Comparison of ENCODE assay signal across 28 cellular contexts in genomic region chr4:143095447-143095846, GRCh38.
"Had no signal": no experiment of that assay in that cellular context is flagged by ENCODE, and none has a peak within 500 bp of the region (broad histone marks: within the 10 kb centered on the region; RNA-seq: fewer than 3 reads in every experiment).

No MANE protein-coding gene starts in this region.

- ATAC-seq: activated CD4-positive, alpha-beta T cell treated with anti-CD3 and anti-CD28 coated beads for 36 hours; activated T-helper 17 cell treated with anti-CD3 and anti-CD28 coated beads, Interleukin-2, amount 50 U/mL, for 72 hours; PC-3; SK-N-SH treated with all-trans-retinoic acid at 6 μM for 48 hours had no signal

- DNase-seq: activated CD4-positive, alpha-beta memory T cell treated with anti-CD3 and anti-CD28 coated beads, Interleukin-2, amount 10 ng/mL, durations not matched to agents 7 days and 5 days; activated CD4-positive, alpha-beta T cell treated with anti-CD3 and anti-CD28 coated beads for 36 hours; activated CD4-positive, alpha-beta T cell treated with anti-CD3 and anti-CD28 coated beads, Interleukin-2, amount 50 U/mL, for 1 hour; activated gamma-delta T cell; activated naive CD4-positive, alpha-beta T cell treated with anti-CD3 and anti-CD28 coated beads, Interleukin-2, amount 50 U/mL, for 16 hours; activated naive CD8-positive, alpha-beta T cell treated with anti-CD3 and anti-CD28 coated beads, Interleukin-2, amount 10 ng/mL, durations not matched to agents 7 days and 5 days; activated T-cell treated with anti-CD3 and anti-CD28 coated beads for 4 hours; activated T-cell treated with anti-CD3 and anti-CD28 coated beads, Interleukin-2, amount 50 U/mL, for 48 hours; adrenal gland; anterior cingulate cortex; cerebellar nuclear complex; Kasumi-1; KBM-7; NCI-H1048; NCI-H1694; NCI-H2029; NCI-H2107; NCI-H2171 treated with DMSO at 0.1 percent for 48 hours; NCI-H345; NCI-H510A; NCI-H526 treated with DMSO at 0.1 percent for 48 hours; NK-92 treated with Interleukin-12 subunit alpha and Interleukin-12 subunit beta, amount 100 ng/mL, for 24 hours; PC-3; SHP77; SW 1271; WERI-Rb-1 had no signal
